In genomic region chr17:59558953-59559352, GRCh38 we compare ENCODE assay signal across 10 cellular contexts.
DNase-seq lines count a peak whose midpoint lies in the region; ATAC-seq, FAIRE-seq and TF ChIP-seq lines count a peak whose summit lies in the region.
"Had no signal": no experiment of that assay in that cellular context is flagged by ENCODE, and none has a peak within 500 bp of the region (broad histone marks: within the 10 kb centered on the region; RNA-seq: fewer than 3 reads in every experiment).

No MANE protein-coding gene starts in this region.

- no peaks in the 10 kb centered on the region for H3K9me3 Mint-ChIP-seq in T-helper 2 cell treated with Interferon-gamma antibody and Interleukin-4, amounts not matched to agents 5 μg/mL and 100 μg/mL, for 36 hours

- no peak for ATAC-seq in HG02852 (IDR thresholded peaks at IDR 0.05; ENCODE audit: unreplicated experiment)

- H3K4me3 Mint-ChIP-seq in T-helper 2 cell treated with Interferon-gamma antibody and Interleukin-4, amounts not matched to agents 5 μg/mL and 100 μg/mL, for 36 hours, result no peak overlapping the region

- H3K36me3 ChIP-seq in GM06990 (ENCODE audit: control insufficient read depth, insufficient read depth, low read length), result no peaks in the 10 kb centered on the region

- H3K27me3 ChIP-seq in GM06990 (replicated peaks; ENCODE audit: control insufficient read depth, insufficient read depth, low read length), result no peaks in the 10 kb centered on the region

- H3K36me3 Mint-ChIP-seq in T-helper 2 cell treated with Interferon-gamma antibody and Interleukin-4, amounts not matched to agents 5 μg/mL and 100 μg/mL, for 36 hours (ENCODE audit: low read depth), result no peaks in the 10 kb centered on the region

- H3K27me3 Mint-ChIP-seq in T-helper 2 cell treated with Interferon-gamma antibody and Interleukin-4, amounts not matched to agents 5 μg/mL and 100 μg/mL, for 36 hours (ENCODE audit: low read depth), result peaks cover 9% of the 10 kb centered on the region

- FAIRE-seq in A204.1 (lab: Jason Lieb, UNC), result peak; percentile 92

- TF ChIP-seq CTCF in GM06990 (IDR thresholded peaks at IDR 0.05; ENCODE audit: insufficient read depth, low read length, poor library complexity, severe bottlenecking) (peak; percentile 4), RWPE1 (conservative IDR thresholded peaks at IDR 0.05; ENCODE audit: low read depth) (peak; percentile 29; the same call in 1 of the 2 replicates), foreskin fibroblast (IDR thresholded peaks at IDR 0.05; ENCODE audit: low read depth, low read length) (peak; percentile 17)

- H3K27ac Mint-ChIP-seq in T-helper 2 cell treated with Interferon-gamma antibody and Interleukin-4, amounts not matched to agents 5 μg/mL and 100 μg/mL, for 36 hours, result no peak overlapping the region

- H3K27ac ChIP-seq in RWPE1, result no peak overlapping the region

- CTCF ChIA-PET in RWPE1 (lab: Yijun Ruan, JAX), result interaction anchor here (0.6 to 1.5 kb wide), 3 partner anchors 37 to 388 kb away, joined by 3 to 9 read pairs (median 6); no protein-coding TSS in a partner anchor

- POLR2A ChIA-PET in RWPE1 (lab: Yijun Ruan, JAX; ENCODE audit: low non-redundant PET), result no interaction called here

- DNase-seq in GM06990 (ENCODE audit: extremely low read depth, insufficient read length) (no peak), RWPE1 (ENCODE audit: low spot score) (no peak), foreskin fibroblast (peak in 1 of 2 donors; percentile 44), NCI-H524 treated with DMSO at 0.1 percent for 48 hours (lab: John Stamatoyannopoulos, UW) (no peak)
- no peak for DNase-seq in activated T-cell treated with anti-CD3 and anti-CD28 coated beads, Interleukin-2, amount 50 U/mL, for 1 hour
- DNase-seq in T-helper 2 cell treated with Interferon-gamma antibody and Interleukin-4, amounts not matched to agents 5 μg/mL and 100 μg/mL, for 36 hours (ENCODE audit: low spot score), result no peak
- DNase-seq: activated naive CD4-positive, alpha-beta T cell; NCI-H526 treated with DMSO at 0.1 percent for 48 hours had no signal

- H3K4me1 Mint-ChIP-seq in T-helper 2 cell treated with Interferon-gamma antibody and Interleukin-4, amounts not matched to agents 5 μg/mL and 100 μg/mL, for 36 hours (ENCODE audit: low read depth), result peaks cover 2% of the 10 kb centered on the region

- H3K4me3 ChIP-seq in GM06990 (replicated peaks; ENCODE audit: low read depth, low read length) (no peak overlapping the region), foreskin fibroblast (ENCODE audit: low read depth in 1 of 2, low read length in 2 of 2) (no peak overlapping the region)
